Comparison of ENCODE assay signal across 26 cellular contexts in the genomic region with DNA sequence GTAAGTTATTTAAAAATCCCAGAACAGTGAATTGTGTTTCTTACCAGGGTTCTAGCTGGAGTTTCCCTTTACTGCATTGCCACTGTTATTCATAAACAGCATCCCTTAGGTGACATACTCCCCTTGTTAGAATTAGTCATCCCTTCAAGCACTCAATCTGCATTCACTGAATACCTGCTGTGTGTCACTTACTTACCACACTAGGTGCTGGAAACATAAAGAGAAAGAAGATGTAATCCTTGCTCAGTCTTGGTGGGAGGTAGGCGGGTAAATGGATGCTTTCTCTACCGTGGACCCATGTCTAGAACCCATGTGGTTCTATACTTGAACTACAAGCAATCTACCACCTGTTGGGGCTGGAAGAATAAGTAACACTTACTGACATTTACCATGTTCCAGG.
DNase-seq lines count a peak whose midpoint lies in the region; ATAC-seq, FAIRE-seq and TF ChIP-seq lines count a peak whose summit lies in the region.
"Had no signal": no experiment of that assay in that cellular context is flagged by ENCODE, and none has a peak within 500 bp of the region (broad histone marks: within the 10 kb centered on the region; RNA-seq: fewer than 3 reads in every experiment).

No MANE protein-coding gene starts in this region.

- no peak overlapping the region for H3K9ac ChIP-seq in mesendoderm (ENCODE audit: low read length)

- H2AK5ac ChIP-seq in mesendoderm (ENCODE audit: low read length) = no peak overlapping the region

- no peaks in the 10 kb centered on the region for H3K9me3 Mint-ChIP-seq in activated CD4-positive, alpha-beta T cell treated with anti-CD3 and anti-CD28 coated beads for 36 hours (ENCODE audit: low read depth)
- H3K9me3 Mint-ChIP-seq: CD4-positive, CD25-positive, alpha-beta regulatory T cell; nephron; T-helper 1 cell treated with Interleukin-12 subunit alpha and Interleukin-12 subunit beta and Interleukin-4 antibody, amounts not matched to agents 30 μg/mL and 1 μg/mL, for 36 hours had no signal

- intact Hi-C loops in activated CD4-positive, alpha-beta T cell treated with anti-CD3 and anti-CD28 coated beads for 36 hours (cut with DNase I, micrococcal nuclease) = no loop called here

- CTCF ChIA-PET in activated CD4-positive, alpha-beta T cell treated with anti-CD3 and anti-CD28 coated beads for 36 hours (lab: Charles Lee) = interaction anchor here (1.0 kb wide), 1 partner anchor 94 kb away, joined by 3 read pairs; no protein-coding TSS in a partner anchor

- H3K4ac ChIP-seq in mesendoderm (ENCODE audit: low read depth, low read length) = no peak overlapping the region

- no peaks in the 10 kb centered on the region for H3K9me3 ChIP-seq in HAP-1
- H3K9me3 ChIP-seq: lower lobe of right lung, mucosa of descending colon, tibial nerve had no signal

- peaks cover 4% of the 10 kb centered on the region for H3K4me1 ChIP-seq in mesendoderm (ENCODE audit: control insufficient read depth, low read depth, low read length)
- H3K4me1 ChIP-seq in HAP-1 = no peaks in the 10 kb centered on the region
- H3K4me1 ChIP-seq: lower lobe of right lung, tibial nerve had no signal

- no peak overlapping the region for H3K56ac ChIP-seq in mesendoderm (ENCODE audit: low read length)

- H3K79me2 ChIP-seq in mesendoderm (ENCODE audit: control insufficient read depth, insufficient read depth, low read length) = no peaks in the 10 kb centered on the region

- no peak overlapping the region for H3K18ac ChIP-seq in mesendoderm (ENCODE audit: low read length)

- no peak overlapping the region for H4K8ac ChIP-seq in mesendoderm (ENCODE audit: low read depth, low read length)

- no peak for DNase-seq in activated CD4-positive, alpha-beta T cell treated with anti-CD3 and anti-CD28 coated beads for 36 hours
- no peak for DNase-seq in activated CD4-positive, alpha-beta T cell treated with anti-CD3 and anti-CD28 coated beads, Interleukin-2, amount 50 U/mL, for 4 hours
- peak; percentile 20 for DNase-seq in RCC 7860 (ENCODE audit: low spot score)
- DNase-seq in epithelial cell of proximal tubule (ENCODE audit: low read depth) = peak; percentile 51
- DNase-seq in mesendoderm = peak; percentile 85
- DNase-seq in frontal cortex (ENCODE audit: low spot score in 2 of 2) = no peak
- no peak for DNase-seq in HAP-1 (ENCODE audit: low spot score in 2 of 2)
- DNase-seq: brain microvascular endothelial cell; CD4-positive, CD25-positive, alpha-beta regulatory T cell; effector CD4-positive, alpha-beta T cell; H7; KG1; lower lobe of right lung; mucosa of descending colon; NCI-H1436; NCI-H2081 treated with DMSO at 0.1 percent for 48 hours; NCI-H226; retina; RPMI8226 had no signal

- H2BK15ac ChIP-seq in mesendoderm (replicated peaks; ENCODE audit: low read depth) = no peak overlapping the region

- no peak overlapping the region for H2BK5ac ChIP-seq in mesendoderm (ENCODE audit: low read length)

- in situ Hi-C loops in HAP-1 (cut with MboI; ENCODE audit: low sequenced_read_pairs) = no loop called here

- no peaks in the 10 kb centered on the region for H3K27me3 ChIP-seq in mesendoderm (ENCODE audit: insufficient read depth, low read length, poor library complexity)
- H3K27me3 ChIP-seq in HAP-1 (ENCODE audit: low read depth) = no peaks in the 10 kb centered on the region
- H3K27me3 ChIP-seq: brain microvascular endothelial cell, tibial nerve had no signal

- H3K27me3 Mint-ChIP-seq in activated CD4-positive, alpha-beta T cell treated with anti-CD3 and anti-CD28 coated beads for 36 hours = no peaks in the 10 kb centered on the region
- H3K27me3 Mint-ChIP-seq: CD4-positive, CD25-positive, alpha-beta regulatory T cell had no signal

- H3K4me3 ChIP-seq in epithelial cell of proximal tubule (ENCODE audit: low read depth, low read length) = no peak overlapping the region
- H3K4me3 ChIP-seq in mesendoderm (ENCODE audit: low read length) = no peak overlapping the region
- no peak overlapping the region for H3K4me3 ChIP-seq in HAP-1
- H3K4me3 ChIP-seq: lower lobe of right lung, mucosa of descending colon, skin epidermis, tibial nerve had no signal

- no peaks in the 10 kb centered on the region for H3K36me3 ChIP-seq in mesendoderm (ENCODE audit: control insufficient read depth, insufficient read depth, low read length)
- H3K36me3 ChIP-seq in HAP-1 (replicated peaks) = no peaks in the 10 kb centered on the region
- H3K36me3 ChIP-seq: brain microvascular endothelial cell had no signal

- TF ChIP-seq CTCF in epithelial cell of proximal tubule (conservative IDR thresholded peaks at IDR 0.05; ENCODE audit: low read depth, low read length) = no peak

- H3K27ac ChIP-seq in mesendoderm (ENCODE audit: low read depth, low read length) = no peak overlapping the region
- H3K27ac ChIP-seq: brain microvascular endothelial cell, lower lobe of right lung, skin epidermis, tibial nerve had no signal

- H3K36me3 Mint-ChIP-seq in activated CD4-positive, alpha-beta T cell treated with anti-CD3 and anti-CD28 coated beads for 36 hours (ENCODE audit: low read depth) = peaks cover 48% of the 10 kb centered on the region

- peak; percentile 92 for ATAC-seq in activated CD4-positive, alpha-beta T cell treated with anti-CD3 and anti-CD28 coated beads for 36 hours
- no peak for ATAC-seq in GM18867 (IDR thresholded peaks at IDR 0.05; ENCODE audit: unreplicated experiment)
- ATAC-seq: lower lobe of right lung, mucosa of descending colon had no signal

- H3K27ac Mint-ChIP-seq in activated CD4-positive, alpha-beta T cell treated with anti-CD3 and anti-CD28 coated beads for 36 hours = no peak overlapping the region
- H3K27ac Mint-ChIP-seq: nephron had no signal

- no peak for FAIRE-seq in RCC 7860 (lab: Jason Lieb, UNC)
- FAIRE-seq in frontal cortex (lab: Jason Lieb, UNC) = no peak
- FAIRE-seq: colon, islet of Langerhans had no signal

- no peak overlapping the region for H2BK120ac ChIP-seq in mesendoderm (ENCODE audit: low read depth, low read length)

- POLR2A ChIA-PET in activated CD4-positive, alpha-beta T cell treated with anti-CD3 and anti-CD28 coated beads for 36 hours (lab: Charles Lee) = no interaction called here

- WGBS in mesendoderm (ENCODE audit: extremely low coverage, insufficient coverage, low lambda C conversion rate) = no CpG with 5 or more reads among the region's 2 CpGs

- no peaks in the 10 kb centered on the region for H3K79me1 ChIP-seq in mesendoderm (ENCODE audit: low read length)

- peaks cover 7% of the 10 kb centered on the region for H3K4me1 Mint-ChIP-seq in activated CD4-positive, alpha-beta T cell treated with anti-CD3 and anti-CD28 coated beads for 36 hours
- H3K4me1 Mint-ChIP-seq: nephron had no signal

- no peak overlapping the region for H3K4me2 ChIP-seq in mesendoderm (ENCODE audit: low read length)

- no peak overlapping the region for H3K23ac ChIP-seq in mesendoderm (ENCODE audit: low read length)

- H4K5ac ChIP-seq in mesendoderm (ENCODE audit: low read length) = no peak overlapping the region

- H3K4me3 Mint-ChIP-seq in activated CD4-positive, alpha-beta T cell treated with anti-CD3 and anti-CD28 coated beads for 36 hours = no peak overlapping the region
- H3K4me3 Mint-ChIP-seq: CD4-positive, CD25-positive, alpha-beta regulatory T cell; nephron; T-helper 1 cell treated with Interleukin-12 subunit alpha and Interleukin-12 subunit beta and Interleukin-4 antibody, amounts not matched to agents 30 μg/mL and 1 μg/mL, for 36 hours had no signal

Comparison
In these comparisons a context has a peak if more than half of its experiments do, and no peak if none do; other contexts are left out.
1. DNase-seq: peak in RCC 7860 (single experiment), epithelial cell of proximal tubule (single experiment) and mesendoderm (single experiment); none in activated CD4-positive, alpha-beta T cell treated with anti-CD3 and anti-CD28 coated beads for 36 hours (single experiment), activated CD4-positive, alpha-beta T cell treated with anti-CD3 and anti-CD28 coated beads, Interleukin-2, amount 50 U/mL, for 4 hours (0 of 2), frontal cortex (0 of 2) and HAP-1 (0 of 2).